Comparison of ENCODE assay signal across 20 cellular contexts in the genomic region with DNA sequence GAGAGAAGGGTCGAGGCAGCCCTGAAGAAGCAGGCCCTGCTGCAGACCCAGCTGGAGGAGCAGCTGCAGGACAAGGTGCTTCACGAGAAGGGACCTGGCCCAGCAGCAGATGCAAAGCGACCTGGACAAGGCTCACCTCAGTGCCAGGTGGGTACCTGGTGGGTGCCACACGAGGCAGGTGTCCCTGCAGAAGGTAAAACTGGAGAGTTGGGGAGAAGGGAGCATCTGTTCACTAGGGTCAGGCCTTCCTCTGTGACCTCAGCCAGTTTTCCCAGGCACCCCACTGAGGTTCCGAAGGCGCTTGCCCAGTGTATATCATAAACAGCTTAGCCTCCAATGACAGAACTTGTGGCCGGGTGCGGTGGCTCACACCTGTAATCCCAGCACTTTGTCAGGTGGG. TPM values are rescaled to one million over a fixed set of nuclear protein-coding genes. Genes with fewer than 3 reads are reported as not detected.
DNase-seq lines count a peak whose midpoint lies in the region; ATAC-seq and TF ChIP-seq lines count a peak whose summit lies in the region.
"Had no signal": no experiment of that assay in that cellular context is flagged by ENCODE, and none has a peak within 500 bp of the region (broad histone marks: within the 10 kb centered on the region; RNA-seq: fewer than 3 reads in every experiment).

No MANE protein-coding gene starts in this region.

- no peak overlapping the region for H3K9ac ChIP-seq in neuronal stem cell (ENCODE audit: low read depth, low read length, poor library complexity)
- H3K9ac ChIP-seq: BLaER1 treated with 17β-estradiol and CSF1 and Interleukin-3, amounts not matched to agents 10 nM and 100 nM had no signal

- H3K18ac ChIP-seq in neuronal stem cell (ENCODE audit: low read length), result peak overlapping the region; percentile 71

- H4K8ac ChIP-seq in neuronal stem cell (ENCODE audit: low read depth, low read length), result no peak overlapping the region

- H3K27ac ChIP-seq in right cardiac atrium (ENCODE audit: low read length) (no peak overlapping the region), neuronal stem cell (replicated peaks; ENCODE audit: low read length) (no peak overlapping the region), vagina (no peak overlapping the region)
- H3K27ac ChIP-seq: A549; BLaER1 treated with 17β-estradiol and CSF1 and Interleukin-3, amounts not matched to agents 10 nM and 100 nM had no signal

- intact Hi-C loops in left ventricle myocardium superior (cut with micrococcal nuclease) (no loop called here), right cardiac atrium (cut with DNase I) (no loop called here), vagina (cut with DNase I) (no loop called here)

- H3K4me1 ChIP-seq in right cardiac atrium (ENCODE audit: control insufficient read depth, insufficient read depth, low read length) (no peaks in the 10 kb centered on the region), neuronal stem cell (ENCODE audit: control insufficient read depth in 2 of 2, insufficient read depth in 1 of 2, low read depth in 1 of 2, low read length in 2 of 2) (no peaks in the 10 kb centered on the region), vagina (peaks cover 17% of the 10 kb centered on the region)
- H3K4me1 ChIP-seq: BE2C had no signal

- H2BK5ac ChIP-seq in neuronal stem cell (ENCODE audit: low read length), result no peak overlapping the region

- 92% methylated on average over 8 of the region's 8 CpGs for WGBS in right cardiac atrium
- no CpG with 5 or more reads among the region's 8 CpGs for WGBS in neuronal stem cell (ENCODE audit: extremely low coverage in 2 of 2, insufficient read length in 2 of 2, insufficient replicate concordance in 1 of 2), 2 donors

- H3K36me3 ChIP-seq in neuronal stem cell (replicated peaks in 1 of 2; ENCODE audit: control insufficient read depth in 2 of 2, insufficient read depth in 2 of 2, low read length in 2 of 2), result no peaks in the 10 kb centered on the region
- H3K36me3 ChIP-seq in vagina, result no peaks in the 10 kb centered on the region
- H3K36me3 ChIP-seq: BE2C; BLaER1 treated with 17β-estradiol and CSF1 and Interleukin-3, amounts not matched to agents 10 nM and 100 nM had no signal

- no peaks in the 10 kb centered on the region for H3K27me3 ChIP-seq in right cardiac atrium (ENCODE audit: control insufficient read depth, insufficient read depth)
- peaks cover 0 to 28% (median 7%) of the 10 kb centered on the region in 3 experiments for H3K27me3 ChIP-seq in neuronal stem cell (ENCODE audit: control insufficient read depth in 3 of 3, insufficient read depth in 3 of 3, low read depth in 1 of 3, low read length in 3 of 3)
- no peaks in the 10 kb centered on the region for H3K27me3 ChIP-seq in vagina
- H3K27me3 ChIP-seq: BE2C had no signal

- H2AK5ac ChIP-seq in neuronal stem cell (ENCODE audit: low read depth, low read length), result peak overlapping the region; percentile 75

- H3K4me2 ChIP-seq in neuronal stem cell (ENCODE audit: insufficient read depth, low read length, poor library complexity, severe bottlenecking), result no peak overlapping the region
- H3K4me2 ChIP-seq: A549 had no signal

- H2AFZ ChIP-seq in neuronal stem cell (ENCODE audit: low read length), result no peak overlapping the region

- H4K91ac ChIP-seq in neuronal stem cell (ENCODE audit: low read depth, low read length, poor library complexity), result no peak overlapping the region

- H2BK12ac ChIP-seq in neuronal stem cell (ENCODE audit: low read length), result peak overlapping the region; percentile 90

- no peak overlapping the region for H2BK120ac ChIP-seq in neuronal stem cell (ENCODE audit: low read depth, low read length)

- peaks cover 2% of the 10 kb centered on the region for H3K79me1 ChIP-seq in neuronal stem cell (ENCODE audit: low read depth, low read length)

- no peak overlapping the region for H3K14ac ChIP-seq in neuronal stem cell (ENCODE audit: low read length)

- no peak overlapping the region for H2BK15ac ChIP-seq in neuronal stem cell (ENCODE audit: low read length)

- TF ChIP-seq POLR2A in vagina (IDR thresholded peaks at IDR 0.05), result no peak

- no peak overlapping the region for H3K4ac ChIP-seq in neuronal stem cell (ENCODE audit: low read length)

- H3K4me3 ChIP-seq in right cardiac atrium (ENCODE audit: low read length) (no peak overlapping the region), neuronal stem cell (ENCODE audit: low read length in 2 of 2) (no peak overlapping the region), vagina (no peak overlapping the region)
- H3K4me3 ChIP-seq: A549; BLaER1 treated with 17β-estradiol and CSF1 and Interleukin-3, amounts not matched to agents 10 nM and 100 nM had no signal

- ATAC-seq in left ventricle myocardium superior (no peak), right cardiac atrium (no peak), HG02852 (IDR thresholded peaks at IDR 0.05; ENCODE audit: unreplicated experiment) (no peak)
- ATAC-seq in activated CD4-positive, CD25-positive, alpha-beta regulatory T cell treated with anti-CD3 and anti-CD28 coated beads, Interleukin-2, amount 50 U/mL, for 24 hours, result no peak
- ATAC-seq: A549 had no signal

- H3K9me3 ChIP-seq in right cardiac atrium (ENCODE audit: control insufficient read depth, low read length), result no peaks in the 10 kb centered on the region
- no peaks in the 10 kb centered on the region for H3K9me3 ChIP-seq in neuronal stem cell (replicated peaks in 1 of 2; ENCODE audit: control insufficient read depth in 2 of 2, insufficient read depth in 1 of 2, low read depth in 1 of 2, low read length in 2 of 2)
- H3K9me3 ChIP-seq in vagina, result no peaks in the 10 kb centered on the region
- H3K9me3 ChIP-seq: A549; BE2C; BLaER1 treated with 17β-estradiol and CSF1 and Interleukin-3, amounts not matched to agents 10 nM and 100 nM had no signal

- DNase-seq in left ventricle myocardium superior (peak; percentile 19), right cardiac atrium (no peak), islet precursor cell (peak; percentile 39), neuronal stem cell (ENCODE audit: low spot score) (no peak), vagina (ENCODE audit: extremely low spot score in 2 of 2) (no peak)
- DNase-seq: 8988T; ACHN; AML-193; BE2C; CD4-positive, alpha-beta T cell; CD8-positive, alpha-beta memory T cell; DMS 273 treated with DMSO at 0.1 percent for 48 hours; DND-41; GOT3; H7; HCEC 1CT had no signal

- peak overlapping the region; percentile 73 for H3K23ac ChIP-seq in neuronal stem cell (ENCODE audit: low read depth, low read length, poor library complexity)

- no peak for TF ChIP-seq CTCF in vagina (IDR thresholded peaks at IDR 0.05)

RNA-seq across cellular contexts. Expression of gene NBPF3, which starts 5.5 kb away (rescaled TPM):
- total RNA-seq in left ventricle myocardium superior (4.2 TPM), right cardiac atrium (1 to 10 TPM; 3.4 to 7.9 (median 5.8) TPM), vagina (10.1 TPM)
- polyA plus RNA-seq in right cardiac atrium, result 1.9 TPM
- 2.2 TPM for polyA plus RNA-seq in neuronal stem cell (2013, experiment 1 of 2)
- polyA plus RNA-seq in neuronal stem cell (2013, experiment 2 of 2), result 2.1 TPM

Comparison
In these comparisons a context has a peak if more than half of its experiments do, and no peak if none do; other contexts are left out.
1. DNase-seq: peak in left ventricle myocardium superior (single experiment) and islet precursor cell (single experiment); none in right cardiac atrium (0 of 3), neuronal stem cell (single experiment) and vagina (0 of 2).